21 cellular contexts compared by ENCODE assay signal in the genomic region with DNA sequence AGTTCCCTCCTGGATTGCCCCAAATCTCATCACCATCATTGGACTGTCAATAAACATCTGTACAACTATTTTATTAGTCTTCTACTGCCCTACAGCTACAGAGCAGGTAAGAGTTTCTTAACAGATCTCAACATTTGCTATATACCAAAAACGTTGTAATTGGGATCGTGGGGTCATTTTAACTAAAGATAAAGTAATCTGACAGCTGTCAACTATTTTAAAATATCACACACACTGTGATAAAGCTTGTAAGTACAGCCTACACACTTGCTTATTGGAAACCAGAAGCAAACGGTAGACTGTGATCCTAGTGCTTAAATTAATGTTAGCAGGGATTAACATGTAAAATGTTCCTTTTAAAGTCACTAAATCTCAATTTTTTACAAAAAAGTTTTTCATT. TPM values are rescaled to one million over a fixed set of nuclear protein-coding genes. Genes with fewer than 3 reads are reported as not detected.
"Had no signal": no experiment of that assay in that cellular context is flagged by ENCODE, and none has a peak within 500 bp of the region (broad histone marks: within the 10 kb centered on the region; RNA-seq: fewer than 3 reads in every experiment).

No MANE protein-coding gene starts in this region.

- H3K36me3 ChIP-seq: ovary had no signal

- FAIRE-seq: frontal cortex, islet of Langerhans, small intestine had no signal

- H3K27ac ChIP-seq: dorsolateral prefrontal cortex, ovary, right atrium auricular region, thoracic aorta, transverse colon had no signal

- DNase-seq: cortex of kidney; dorsolateral prefrontal cortex; effector CD8-positive, alpha-beta T cell; heart left ventricle; hippocampal formation; kidney glomerular epithelial cell; mucosa of descending colon; naive thymus-derived CD8-positive, alpha-beta T cell; ovary; small intestine; stimulated activated CD4-positive, alpha-beta T cell treated with anti-CD3 and anti-CD28 coated beads, Interleukin-4, amount 100 ng/mL, for 1 hour; stimulated activated CD8-positive, alpha-beta memory T cell treated with anti-CD3 and anti-CD28 coated beads, Interleukin-4, amount 100 ng/mL, for 48 hours; stimulated activated naive CD8-positive, alpha-beta T cell treated with anti-CD3 and anti-CD28 coated beads, Interleukin-15, amount 100 ng/mL, for 72 hours; transverse colon had no signal

- H3K27me3 ChIP-seq: dorsolateral prefrontal cortex, heart left ventricle, ovary, right atrium auricular region, transverse colon had no signal

- H3K9me3 ChIP-seq: heart left ventricle, mucosa of descending colon, ovary, right atrium auricular region, thoracic aorta, transverse colon had no signal

- ATAC-seq: esophagus mucosa; heart left ventricle; mucosa of descending colon; naive thymus-derived CD8-positive, alpha-beta T cell; stimulated activated effector memory CD8-positive, alpha-beta T cell treated with anti-CD3 and anti-CD28 coated beads, Interleukin-12 subunit alpha, Interleukin-12 subunit beta, amount 100 ng/mL, for 72 hours; stimulated activated naive CD8-positive, alpha-beta T cell treated with anti-CD3 and anti-CD28 coated beads, Interleukin-15, amount 100 ng/mL, for 72 hours had no signal

- H3K4me3 ChIP-seq: dorsolateral prefrontal cortex, heart left ventricle, mucosa of descending colon, ovary, right atrium auricular region, thoracic aorta, transverse colon had no signal

RNA-seq across cellular contexts. Expression of gene DENND2D, which starts 52.5 kb away (rescaled TPM):
- polyA plus RNA-seq: neural cell had no signal
